In the genomic region with DNA sequence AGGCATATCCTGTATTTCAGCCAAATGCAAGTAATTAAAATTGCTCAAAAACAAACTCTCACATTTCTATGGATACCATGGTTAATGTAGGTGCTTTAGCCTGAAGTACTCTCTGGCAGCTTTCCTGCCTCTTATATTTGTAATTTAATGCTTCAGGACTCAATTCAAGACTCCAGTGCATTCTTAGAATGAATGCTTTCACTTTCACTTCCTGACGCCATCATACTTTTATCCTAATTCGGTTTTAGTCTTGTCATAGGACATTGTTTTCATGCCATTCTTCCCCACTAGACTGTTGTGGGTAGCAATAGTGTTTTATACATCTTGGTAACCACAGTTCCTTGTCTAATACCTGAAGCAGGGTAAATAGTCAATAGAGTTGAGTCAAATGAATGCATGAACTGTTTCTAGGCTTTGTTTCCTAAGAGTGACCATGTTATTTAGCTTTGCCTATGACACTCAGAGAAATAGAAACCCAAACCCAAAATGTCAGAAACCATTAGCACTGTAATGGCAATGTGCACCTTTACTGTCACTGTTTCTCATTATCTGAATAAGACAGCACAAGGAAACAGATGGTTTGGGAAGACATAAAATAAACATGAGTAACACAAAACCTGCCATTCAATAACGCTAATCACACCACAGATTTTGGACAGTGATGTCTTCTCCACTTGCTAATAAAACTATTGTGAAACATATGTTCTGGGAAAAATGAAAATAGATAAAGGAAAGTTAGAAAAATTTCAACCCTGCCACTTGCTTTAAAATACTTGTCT, we compare ENCODE assay signal across 11 cellular contexts.
DNase-seq lines count a peak whose midpoint lies in the region; ATAC-seq and TF ChIP-seq lines count a peak whose summit lies in the region.
"Had no signal": no experiment of that assay in that cellular context is flagged by ENCODE, and none has a peak within 500 bp of the region (broad histone marks: within the 10 kb centered on the region; RNA-seq: fewer than 3 reads in every experiment).

No MANE protein-coding gene starts in this region.

- H3K4me3 ChIP-seq in NB4 (ENCODE audit: low read depth, low read length), result peak overlapping the region; percentile 19

- no peak for TF ChIP-seq CTCF in NB4 (IDR thresholded peaks at IDR 0.05; ENCODE audit: low read depth, low read length)

- no peak overlapping the region for H3K27ac Mint-ChIP-seq in central memory CD8-positive, alpha-beta T cell (ENCODE audit: low read depth)
- no peak overlapping the region for H3K27ac Mint-ChIP-seq in activated naive CD8-positive, alpha-beta T cell treated with anti-CD3 and anti-CD28 coated beads, Interleukin-2, amount 50 U/mL, for 24 hours
- no peak overlapping the region for H3K27ac Mint-ChIP-seq in T-cell
- H3K27ac Mint-ChIP-seq: nephron had no signal

- POLR2A ChIA-PET in T-cell (lab: Charles Lee), result no interaction called here

- H3K4me3 Mint-ChIP-seq in central memory CD8-positive, alpha-beta T cell, result peak overlapping the region; percentile 39
- H3K4me3 Mint-ChIP-seq in activated naive CD8-positive, alpha-beta T cell treated with anti-CD3 and anti-CD28 coated beads, Interleukin-2, amount 50 U/mL, for 24 hours, result no peak overlapping the region
- H3K4me3 Mint-ChIP-seq in T-cell, result peak overlapping the region in 1 of 3 donors; percentile 48
- H3K4me3 Mint-ChIP-seq: nephron had no signal

- DNase-seq in DMS 273 treated with DMSO at 0.1 percent for 48 hours (lab: John Stamatoyannopoulos, UW) (peak; percentile 29), NB4 (ENCODE audit: low read depth) (peak; percentile 8), non-pigmented ciliary epithelial cell (ENCODE audit: low read depth) (peak; percentile 60), activated gamma-delta T cell (lab: John Stamatoyannopoulos, UW) (no peak), T-cell (no peak), SKM-1 treated with dmso at 0.1 percent for 144 hours (lab: John Stamatoyannopoulos, UW; ENCODE audit: unreplicated experiment) (no peak)
- no peak for DNase-seq in central memory CD8-positive, alpha-beta T cell (ENCODE audit: low spot score in 2 of 2)
- DNase-seq in activated naive CD8-positive, alpha-beta T cell treated with anti-CD3 and anti-CD28 coated beads, Interleukin-2, amount 50 U/mL, for 24 hours, result no peak
- DNase-seq: amniotic stem cell, tibial artery had no signal

- no peak for TF ChIP-seq POLR2A in NB4 (IDR thresholded peaks at IDR 0.05; ENCODE audit: extremely low read depth, insufficient read length)

- no peaks in the 10 kb centered on the region for H3K36me3 Mint-ChIP-seq in central memory CD8-positive, alpha-beta T cell (ENCODE audit: insufficient read depth)
- H3K36me3 Mint-ChIP-seq in activated naive CD8-positive, alpha-beta T cell treated with anti-CD3 and anti-CD28 coated beads, Interleukin-2, amount 50 U/mL, for 24 hours (ENCODE audit: low read depth), result no peaks in the 10 kb centered on the region
- no peaks in the 10 kb centered on the region for H3K36me3 Mint-ChIP-seq in T-cell

- H3K27me3 Mint-ChIP-seq in central memory CD8-positive, alpha-beta T cell, result no peaks in the 10 kb centered on the region
- no peaks in the 10 kb centered on the region for H3K27me3 Mint-ChIP-seq in activated naive CD8-positive, alpha-beta T cell treated with anti-CD3 and anti-CD28 coated beads, Interleukin-2, amount 50 U/mL, for 24 hours
- H3K27me3 Mint-ChIP-seq in T-cell, result no peaks in the 10 kb centered on the region

- CTCF ChIA-PET in T-cell (lab: Charles Lee), result no interaction called here

- peaks cover 28% of the 10 kb centered on the region for H3K9me3 Mint-ChIP-seq in central memory CD8-positive, alpha-beta T cell
- peaks cover 26% of the 10 kb centered on the region for H3K9me3 Mint-ChIP-seq in activated naive CD8-positive, alpha-beta T cell treated with anti-CD3 and anti-CD28 coated beads, Interleukin-2, amount 50 U/mL, for 24 hours
- H3K9me3 Mint-ChIP-seq in T-cell, result peaks cover 29 to 32% (median 31%) of the 10 kb centered on the region in 3 donors

- ATAC-seq in central memory CD8-positive, alpha-beta T cell (replicated peaks; ENCODE audit: extremely low read depth, poor library complexity, severe bottlenecking), result no peak
- ATAC-seq in activated naive CD8-positive, alpha-beta T cell treated with anti-CD3 and anti-CD28 coated beads, Interleukin-2, amount 50 U/mL, for 24 hours, result no peak
- no peak for ATAC-seq in T-cell (replicated peaks in 1 of 4)

- H3K4me1 Mint-ChIP-seq in central memory CD8-positive, alpha-beta T cell, result no peaks in the 10 kb centered on the region
- no peaks in the 10 kb centered on the region for H3K4me1 Mint-ChIP-seq in activated naive CD8-positive, alpha-beta T cell treated with anti-CD3 and anti-CD28 coated beads, Interleukin-2, amount 50 U/mL, for 24 hours
- H3K4me1 Mint-ChIP-seq in T-cell, result peaks cover 0 to 2% (median 0%) of the 10 kb centered on the region in 3 donors

Comparison
In these comparisons a context has a peak if more than half of its experiments do, and no peak if none do; other contexts are left out.
1. DNase-seq: peak in DMS 273 treated with DMSO at 0.1 percent for 48 hours (single experiment), NB4 (single experiment) and non-pigmented ciliary epithelial cell (single experiment); none in central memory CD8-positive, alpha-beta T cell (0 of 2), activated gamma-delta T cell (single experiment), activated naive CD8-positive, alpha-beta T cell treated with anti-CD3 and anti-CD28 coated beads, Interleukin-2, amount 50 U/mL, for 24 hours (single experiment), T-cell (0 of 34) and SKM-1 treated with dmso at 0.1 percent for 144 hours (single experiment).